ENCODE assay signal across 10 cellular contexts in genomic region chr5:2750758-2751464, GRCh38. TPM values are rescaled to one million over a fixed set of nuclear protein-coding genes. Genes with fewer than 3 reads are reported as not detected.
DNase-seq lines count a peak whose midpoint lies in the region; ATAC-seq and TF ChIP-seq lines count a peak whose summit lies in the region.
"Had no signal": no experiment of that assay in that cellular context is flagged by ENCODE, and none has a peak within 500 bp of the region (broad histone marks: within the 10 kb centered on the region; RNA-seq: fewer than 3 reads in every experiment).

No MANE protein-coding gene starts in this region.

- peak; percentile 47 for DNase-seq in GM03348 (ENCODE audit: low spot score)
- peak; percentile 56 to 72 for DNase-seq in SJSA1 (ENCODE audit: low read depth in 1 of 2, low spot score in 2 of 2)
- peak; percentile 70 for DNase-seq in glutamatergic neuron
- no peak for DNase-seq in progenitor cell of endocrine pancreas (ENCODE audit: low spot score, unreplicated experiment)
- no peak for DNase-seq in MV-4-11 (lab: John Stamatoyannopoulos, UW)
- no peak for DNase-seq in putamen (ENCODE audit: low spot score)
- DNase-seq in activated CD4-positive, alpha-beta T cell treated with anti-CD3 and anti-CD28 coated beads, Interleukin-2, amount 50 U/mL, for 4 hours, result no peak
- DNase-seq in natural killer cell, result no peak
- DNase-seq: activated CD4-positive, alpha-beta T cell treated with anti-CD3 and anti-CD28 coated beads for 1 hour; naive B cell had no signal

- H3K36me3 Mint-ChIP-seq in glutamatergic neuron (ENCODE audit: unreplicated experiment) (peaks cover 5% of the 10 kb centered on the region), progenitor cell of endocrine pancreas (ENCODE audit: insufficient read depth) (peaks cover 7% of the 10 kb centered on the region), natural killer cell (no peaks in the 10 kb centered on the region)

- intact Hi-C loops in natural killer cell (cut with micrococcal nuclease), result no loop called here

- H3K4me1 ChIP-seq in SJSA1 (replicated peaks), result peaks cover 25% of the 10 kb centered on the region

- peaks cover 5% of the 10 kb centered on the region for H3K9me3 ChIP-seq in SJSA1 (replicated peaks)

- H3K27ac ChIP-seq in SJSA1, result peak overlapping the region; percentile 71

- no peaks in the 10 kb centered on the region for H3K27me3 ChIP-seq in SJSA1 (replicated peaks)

- peak overlapping the region; percentile 99 for H3K4me3 ChIP-seq in SJSA1

- no peak for ATAC-seq in natural killer cell

- peaks cover 30% of the 10 kb centered on the region for H3K36me3 ChIP-seq in SJSA1

- no peak for TF ChIP-seq CTCF in glutamatergic neuron (IDR thresholded peaks at IDR 0.05; ENCODE audit: partially characterized antibody, unreplicated experiment)
- no peak for TF ChIP-seq CTCF in progenitor cell of endocrine pancreas (IDR thresholded peaks at IDR 0.05; ENCODE audit: unreplicated experiment)
- TF ChIP-seq CTCF in natural killer cell (IDR thresholded peaks at IDR 0.05), result no peak

- H3K4me1 Mint-ChIP-seq in glutamatergic neuron (ENCODE audit: low read depth, unreplicated experiment) (peaks cover 18% of the 10 kb centered on the region), progenitor cell of endocrine pancreas (ENCODE audit: low read depth) (peaks cover 7% of the 10 kb centered on the region), natural killer cell (peaks cover 0 to under 1% of the 10 kb centered on the region in 2 donors)

- H3K27me3 Mint-ChIP-seq in glutamatergic neuron (ENCODE audit: unreplicated experiment) (peaks cover 26% of the 10 kb centered on the region), progenitor cell of endocrine pancreas (peaks cover 65% of the 10 kb centered on the region), natural killer cell (ENCODE audit: low read depth in 2 of 2) (peaks cover 45 to 54% of the 10 kb centered on the region in 2 donors)

- H3K9me3 Mint-ChIP-seq in glutamatergic neuron (ENCODE audit: unreplicated experiment) (peaks cover 18% of the 10 kb centered on the region), progenitor cell of endocrine pancreas (ENCODE audit: low read depth) (peaks cover 3% of the 10 kb centered on the region), natural killer cell (no peaks in the 10 kb centered on the region)

- no peak overlapping the region for H3K27ac Mint-ChIP-seq in glutamatergic neuron (ENCODE audit: unreplicated experiment)
- H3K27ac Mint-ChIP-seq in progenitor cell of endocrine pancreas, result no peak overlapping the region
- no peak overlapping the region for H3K27ac Mint-ChIP-seq in natural killer cell

- H3K4me3 Mint-ChIP-seq in glutamatergic neuron (ENCODE audit: unreplicated experiment) (peak overlapping the region; percentile 94), progenitor cell of endocrine pancreas (ENCODE audit: low read depth) (peak overlapping the region; percentile 66), natural killer cell (no peak overlapping the region)

RNA-seq across cellular contexts. Expression of gene IRX2, which starts 0.6 kb away (rescaled TPM):
- 16.4 and 16.7 TPM in 2 replicates for total RNA-seq in SJSA1 (2014; rRNA removed; shearing (Covaris generic))
- total RNA-seq in glutamatergic neuron (ENCODE audit: unreplicated experiment) (60.7 TPM), progenitor cell of endocrine pancreas (4.2 and 6.0 TPM in 2 replicates), natural killer cell (not detected)

Comparison
In these comparisons a context has a peak if more than half of its experiments do, and no peak if none do; other contexts are left out.
1. DNase-seq: peak in GM03348 (single experiment), SJSA1 (2 of 2) and glutamatergic neuron (single experiment); none in progenitor cell of endocrine pancreas (single experiment), MV-4-11 (single experiment), putamen (single experiment), activated CD4-positive, alpha-beta T cell treated with anti-CD3 and anti-CD28 coated beads, Interleukin-2, amount 50 U/mL, for 4 hours (0 of 2) and natural killer cell (single experiment).